Comparison of ENCODE assay signal across 15 cellular contexts in genomic region chr7:141342664-141343400, GRCh38.
"Had no signal": no experiment of that assay in that cellular context is flagged by ENCODE, and none has a peak within 500 bp of the region (broad histone marks: within the 10 kb centered on the region; RNA-seq: fewer than 3 reads in every experiment).

No MANE protein-coding gene starts in this region.

- ATAC-seq: activated naive CD4-positive, alpha-beta T cell treated with anti-CD3 and anti-CD28 coated beads, Interleukin-2, amount 50 U/mL, for 72 hours; activated T-cell treated with anti-CD3 and anti-CD28 coated beads, Interleukin-2, amount 50 U/mL, for 72 hours; esophagus mucosa; naive thymus-derived CD8-positive, alpha-beta T cell; right lobe of liver; stimulated activated naive CD8-positive, alpha-beta T cell treated with anti-CD3 and anti-CD28 coated beads, Interleukin-15, amount 100 ng/mL, for 72 hours had no signal

- H3K4me2 ChIP-seq: smooth muscle cell had no signal

- H3K36me3 ChIP-seq: right lobe of liver had no signal

- H3K9me3 ChIP-seq: right lobe of liver had no signal

- H3K4me3 ChIP-seq: right lobe of liver, smooth muscle cell had no signal

- DNase-seq: activated B cell treated with CpG ODN at 0.5 μM for 24 hours; activated CD4-positive, alpha-beta T cell treated with anti-CD3 and anti-CD28 coated beads, Interleukin-2, amount 10 ng/mL, durations not matched to agents 24 days and 14 days; activated CD8-positive, alpha-beta memory T cell treated with anti-CD3 and anti-CD28 coated beads, Interleukin-2, amount 50 U/mL, for 48 hours; activated gamma-delta T cell; activated T-cell treated with anti-CD3 and anti-CD28 coated beads, Interleukin-2, amount 50 U/mL, for 72 hours; amniotic stem cell; caudate nucleus; hippocampal formation; mesenchymal stem cell; naive thymus-derived CD8-positive, alpha-beta T cell; right lobe of liver; stimulated activated naive CD8-positive, alpha-beta T cell treated with anti-CD3 and anti-CD28 coated beads, Interleukin-15, amount 100 ng/mL, for 72 hours had no signal

- H3K27me3 ChIP-seq: right lobe of liver had no signal

- H3K27ac ChIP-seq: right lobe of liver had no signal

- H3K4me1 ChIP-seq: right lobe of liver had no signal
